Comparison of ENCODE assay signal across 17 cellular contexts in the genomic region with DNA sequence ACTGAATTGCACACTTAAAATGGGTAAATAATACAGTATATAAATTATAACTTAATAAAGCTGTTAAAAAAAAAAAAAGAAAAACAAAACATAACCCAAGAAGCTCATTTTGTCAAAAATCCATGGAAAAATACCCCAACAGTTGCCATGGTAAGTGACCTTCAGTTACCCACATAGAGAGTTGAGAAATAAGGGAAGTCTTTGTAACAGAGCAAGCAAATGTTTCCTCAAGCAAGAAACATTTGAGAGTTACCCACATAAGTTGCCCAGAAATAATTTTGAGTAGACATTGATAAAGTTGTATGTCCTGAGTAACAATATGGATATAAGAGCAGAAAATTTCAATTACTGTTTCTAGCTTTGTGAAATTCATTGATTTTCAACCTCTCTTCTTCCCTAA.
"Had no signal": no experiment of that assay in that cellular context is flagged by ENCODE, and none has a peak within 500 bp of the region (broad histone marks: within the 10 kb centered on the region; RNA-seq: fewer than 3 reads in every experiment).

No MANE protein-coding gene starts in this region.

- DNase-seq: activated naive CD4-positive, alpha-beta T cell treated with Interleukin-2 at 50 U/mL for 16 hours; activated naive CD8-positive, alpha-beta T cell treated with anti-CD3 and anti-CD28 coated beads, Interleukin-2, amount 10 ng/mL, durations not matched to agents 7 days and 5 days; activated T-cell treated with anti-CD3 and anti-CD28 coated beads, Interleukin-2, amount 50 U/mL, for 1 hour; amygdala; cerebellar nuclear complex; endodermal cell; kidney glomerular epithelial cell; left ventricle myocardium inferior; nucleus accumbens; posterior cingulate gyrus; SK-N-SH; stimulated activated CD4-positive, alpha-beta T cell treated with anti-CD3 and anti-CD28 coated beads, Interleukin-2, amount 100 ng/mL, for 48 hours; stimulated activated CD8-positive, alpha-beta memory T cell treated with anti-CD3 and anti-CD28 coated beads, Interleukin-4, amount 100 ng/mL, for 48 hours; stimulated activated naive B cell treated with anti-CD40 and anti-IgM and Interleukin-4, amounts not matched to agents 10 μg/mL and 1 μg/mL and 100 μg/mL, for 72 hours; T-helper 1 cell; upper lobe of left lung had no signal

- H3K4me1 ChIP-seq: left ventricle myocardium inferior, upper lobe of left lung had no signal

- H3K27me3 ChIP-seq: upper lobe of left lung had no signal

- H3K9me3 ChIP-seq: SK-N-SH, upper lobe of left lung had no signal

- H3K36me3 ChIP-seq: left ventricle myocardium inferior, upper lobe of left lung had no signal

- H3K9ac ChIP-seq: SK-N-SH had no signal

- H3K4me3 ChIP-seq: coronary artery, left ventricle myocardium inferior, upper lobe of left lung had no signal
